In the genomic region with DNA sequence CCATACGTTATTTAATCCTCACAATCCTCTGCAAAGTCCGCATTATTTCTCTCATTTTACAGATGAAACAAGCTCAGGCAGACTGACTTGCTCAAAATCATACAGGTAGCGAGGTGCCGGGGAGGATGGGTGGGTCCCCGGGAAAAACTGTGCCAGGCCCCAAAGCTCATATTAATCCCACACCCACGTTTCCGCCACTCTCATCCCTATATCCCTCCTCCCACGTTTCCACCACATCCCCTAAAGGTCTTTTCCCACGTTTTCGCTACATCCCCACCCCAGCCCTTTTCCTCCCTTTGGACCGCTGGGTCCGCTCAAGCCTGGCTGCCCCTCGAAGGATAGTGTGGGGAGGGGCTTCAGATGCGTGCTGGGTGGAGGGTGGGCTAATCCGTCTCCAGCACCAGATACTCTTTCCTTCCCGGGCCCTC, we compare ENCODE assay signal across 8 cellular contexts. TPM values are rescaled to one million over a fixed set of nuclear protein-coding genes. Genes with fewer than 3 reads are reported as not detected.
DNase-seq lines count a peak whose midpoint lies in the region; ATAC-seq, FAIRE-seq and TF ChIP-seq lines count a peak whose summit lies in the region.

No MANE protein-coding gene starts in this region.

- peaks cover 4% of the 10 kb centered on the region for H3K27me3 Mint-ChIP-seq in activated CD4-positive, alpha-beta T cell treated with anti-CD3 and anti-CD28 coated beads, Interleukin-2, amount 10 ng/mL, durations not matched to agents 24 days and 14 days
- H3K27me3 Mint-ChIP-seq in activated naive CD8-positive, alpha-beta T cell: no peaks in the 10 kb centered on the region

- H3K27ac ChIP-seq in kidney (ENCODE audit: low read depth in 2 of 2, low read length in 2 of 2): peak overlapping the region in 1 of 2 donors; percentile 70
- peak overlapping the region; percentile 55 to 89 for H3K27ac ChIP-seq in testis

- H3K4me1 ChIP-seq in kidney (ENCODE audit: control insufficient read depth in 1 of 2, insufficient read depth in 1 of 2, low read depth in 1 of 2, low read length in 2 of 2) (no peaks in the 10 kb centered on the region), testis (peaks cover 10% of the 10 kb centered on the region)

- peak overlapping the region; percentile 91 for H3K4me3 Mint-ChIP-seq in activated CD4-positive, alpha-beta T cell treated with anti-CD3 and anti-CD28 coated beads, Interleukin-2, amount 10 ng/mL, durations not matched to agents 24 days and 14 days
- peak overlapping the region; percentile 86 for H3K4me3 Mint-ChIP-seq in activated naive CD8-positive, alpha-beta T cell

- 15 to 19% methylated on average over 16 of the region's 16 CpGs for WGBS in testis, 2 donors

- no peaks in the 10 kb centered on the region for H3K36me3 ChIP-seq in kidney (ENCODE audit: control insufficient read depth in 1 of 2, insufficient read depth in 2 of 2, low read length in 2 of 2)
- H3K36me3 ChIP-seq in testis (ENCODE audit: low read depth, missing control alignments): no peaks in the 10 kb centered on the region

- H3K27me3 ChIP-seq in testis: no peaks in the 10 kb centered on the region

- H3K4me3 ChIP-seq in kidney (ENCODE audit: low read length in 2 of 2): peak overlapping the region; percentile 74 to 78
- peak overlapping the region; percentile 70 to 89 for H3K4me3 ChIP-seq in testis

- no peak for TF ChIP-seq CTCF in kidney (IDR thresholded peaks at IDR 0.05; ENCODE audit: borderline replicate concordance, extremely low read depth, insufficient read depth)
- TF ChIP-seq CTCF in testis (IDR thresholded peaks at IDR 0.05): no peak

- H3K9me3 Mint-ChIP-seq in activated CD4-positive, alpha-beta T cell treated with anti-CD3 and anti-CD28 coated beads, Interleukin-2, amount 10 ng/mL, durations not matched to agents 24 days and 14 days: no peaks in the 10 kb centered on the region
- H3K9me3 Mint-ChIP-seq in activated naive CD8-positive, alpha-beta T cell (ENCODE audit: low read depth): no peaks in the 10 kb centered on the region

- H3K36me3 Mint-ChIP-seq in activated CD4-positive, alpha-beta T cell treated with anti-CD3 and anti-CD28 coated beads, Interleukin-2, amount 10 ng/mL, durations not matched to agents 24 days and 14 days (ENCODE audit: low read depth): no peaks in the 10 kb centered on the region
- no peaks in the 10 kb centered on the region for H3K36me3 Mint-ChIP-seq in activated naive CD8-positive, alpha-beta T cell

- H3K9me3 ChIP-seq in kidney (ENCODE audit: control insufficient read depth in 1 of 2, low read length in 2 of 2): no peaks in the 10 kb centered on the region
- H3K9me3 ChIP-seq in testis: no peaks in the 10 kb centered on the region

- H3K9ac ChIP-seq in kidney (ENCODE audit: low read length in 2 of 2): peak overlapping the region; percentile 74 to 79

- DNase-seq in activated CD4-positive, alpha-beta T cell treated with anti-CD3 and anti-CD28 coated beads, Interleukin-2, amount 10 ng/mL, durations not matched to agents 24 days and 14 days: no peak
- no peak for DNase-seq in activated CD4-positive, alpha-beta T cell treated with anti-CD3 and anti-CD28 coated beads, Interleukin-2, amount 50 U/mL, for 4 hours
- DNase-seq in kidney (no peak), testis (no peak), NCI-H1092 (lab: John Stamatoyannopoulos, UW) (no peak)

- intact Hi-C loops in activated CD4-positive, alpha-beta T cell treated with anti-CD3 and anti-CD28 coated beads, Interleukin-2, amount 10 ng/mL, durations not matched to agents 24 days and 14 days (cut with micrococcal nuclease): loop anchor here (10.0 kb wide), 1 partner anchor 247 kb away; a partner anchor contains a TSS
- intact Hi-C loops in kidney (cut with DNase I): no loop called here
- intact Hi-C loops in testis (cut with DNase I; ENCODE audit: low total_unique reads): no loop called here

- peaks cover 22% of the 10 kb centered on the region for H3K4me1 Mint-ChIP-seq in activated CD4-positive, alpha-beta T cell treated with anti-CD3 and anti-CD28 coated beads, Interleukin-2, amount 10 ng/mL, durations not matched to agents 24 days and 14 days
- peaks cover 10% of the 10 kb centered on the region for H3K4me1 Mint-ChIP-seq in activated naive CD8-positive, alpha-beta T cell (ENCODE audit: low read depth)

- H3K27ac Mint-ChIP-seq in activated CD4-positive, alpha-beta T cell treated with anti-CD3 and anti-CD28 coated beads, Interleukin-2, amount 10 ng/mL, durations not matched to agents 24 days and 14 days: peak overlapping the region; percentile 66
- peak overlapping the region; percentile 28 for H3K27ac Mint-ChIP-seq in activated naive CD8-positive, alpha-beta T cell

- no peak for TF ChIP-seq POLR2A in testis (IDR thresholded peaks at IDR 0.05)

- no peak for FAIRE-seq in kidney (lab: Jason Lieb, UNC)

- ATAC-seq in GM21786 (IDR thresholded peaks at IDR 0.05; ENCODE audit: unreplicated experiment) (no peak), GM21390 (IDR thresholded peaks at IDR 0.05; ENCODE audit: unreplicated experiment) (no peak)

RNA-seq across cellular contexts. Expression of a gene that starts 0.4 kb away (rescaled TPM):
- total RNA-seq in activated CD4-positive, alpha-beta T cell treated with anti-CD3 and anti-CD28 coated beads, Interleukin-2, amount 10 ng/mL, durations not matched to agents 24 days and 14 days: 4.4 and 4.8 TPM in 2 replicates
- total RNA-seq in kidney (13.2 TPM), testis (10 to 100 TPM in 1 of 2 donors, 1 to 10 TPM in 1; 9.4 to 12.2 TPM)
- polyA plus RNA-seq in kidney (ENCODE audit: insufficient read depth, low read depth, low replicate concordance) (1.4 TPM), testis (ENCODE audit: insufficient read depth, low read depth, low replicate concordance) (9.1 TPM)
